Comparison of ENCODE assay signal across 8 cellular contexts in the genomic region with DNA sequence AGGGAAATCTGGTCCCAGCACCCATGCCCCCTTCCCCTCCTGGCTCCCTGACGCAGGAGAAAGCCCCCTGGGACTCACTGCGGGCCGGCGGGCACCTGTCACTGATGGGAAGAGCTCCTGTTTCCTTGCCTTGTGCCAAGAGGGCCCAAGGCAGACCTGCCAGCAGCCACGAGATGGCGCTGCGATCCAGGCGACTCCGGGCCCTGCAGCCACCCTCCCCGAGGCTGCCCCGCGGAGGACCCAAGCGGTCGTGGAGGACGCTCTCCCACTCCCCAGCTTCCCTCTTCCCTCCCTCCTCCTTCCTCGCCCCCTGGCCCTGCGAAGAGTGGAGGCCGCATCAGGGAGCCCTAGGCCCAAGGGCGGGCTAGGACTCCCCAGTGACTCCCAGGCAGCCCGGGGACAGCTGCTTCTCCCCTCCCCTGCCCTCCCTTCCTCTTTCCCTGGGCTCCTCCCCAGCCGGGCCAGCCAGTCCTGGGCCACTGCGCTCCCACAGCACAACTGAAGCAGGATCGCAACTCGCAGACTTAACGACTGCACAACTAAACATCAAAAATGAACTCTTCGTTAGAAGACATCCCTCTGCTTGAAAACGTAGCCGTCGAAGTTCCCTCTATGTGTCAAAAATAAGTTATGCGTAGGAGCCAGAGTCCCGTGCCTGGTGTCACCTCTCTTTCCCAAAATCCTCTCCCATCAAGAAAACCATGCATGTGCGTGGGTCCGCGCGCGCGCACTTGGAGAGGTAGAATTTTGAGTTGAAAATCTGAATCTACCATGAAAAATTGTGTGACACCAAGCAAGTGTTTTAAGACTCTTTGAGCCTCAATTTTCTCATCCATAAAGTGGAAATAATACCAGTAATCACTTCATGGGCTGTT. TPM values are rescaled to one million over a fixed set of nuclear protein-coding genes. Genes with fewer than 3 reads are reported as not detected.
DNase-seq lines count a peak whose midpoint lies in the region; ATAC-seq and TF ChIP-seq lines count a peak whose summit lies in the region.

No MANE protein-coding gene starts in this region.

- no peak overlapping the region for H3K9ac ChIP-seq in SK-N-SH

- H3K4me3 Mint-ChIP-seq in chondrocyte (ENCODE audit: unreplicated experiment), result peak overlapping the region; percentile 84

- no peaks in the 10 kb centered on the region for H3K27me3 ChIP-seq in SK-N-SH (ENCODE audit: insufficient read depth)

- no peaks in the 10 kb centered on the region for H3K9me2 ChIP-seq in SK-N-SH

- H3K36me3 Mint-ChIP-seq in chondrocyte (ENCODE audit: low read depth), result peaks cover 3% of the 10 kb centered on the region

- H3K27ac ChIP-seq in SK-N-SH (ENCODE audit: low read depth in 2 of 2, low read length in 1 of 2), result no peak overlapping the region

- no peak overlapping the region for H3K4me2 ChIP-seq in SK-N-SH

- peak; percentile 36 for TF ChIP-seq CTCF in SK-N-SH (IDR thresholded peaks at IDR 0.05)
- TF ChIP-seq CTCF in chondrocyte (IDR thresholded peaks at IDR 0.05), result peak; percentile 99

- DNase-seq in SK-N-SH, result peak; percentile 32
- peak; percentile 89 for DNase-seq in NCI-H2227 (lab: John Stamatoyannopoulos, UW; ENCODE audit: unreplicated experiment)
- DNase-seq in activated CD4-positive, alpha-beta T cell treated with anti-CD3 and anti-CD28 coated beads for 1 hour, result peak; percentile 66
- DNase-seq in chondrocyte (ENCODE audit: low spot score), result no peak
- DNase-seq in left kidney (ENCODE audit: low read depth, low spot score), result peak; percentile 93
- DNase-seq in stimulated activated CD4-positive, alpha-beta T cell treated with anti-CD3 and anti-CD28 coated beads, Interleukin-1b, Interleukin-23, amount 100 ng/mL, for 4 hours (ENCODE audit: low read depth in 2 of 2), result peak; percentile 74 to 83

- peaks cover 31% of the 10 kb centered on the region for H3K4me1 Mint-ChIP-seq in chondrocyte (ENCODE audit: low read depth)

- H3K9me3 Mint-ChIP-seq in chondrocyte (ENCODE audit: low read depth), result peaks cover 2% of the 10 kb centered on the region

- ATAC-seq in SK-N-SH treated with all-trans-retinoic acid at 6 μM for 48 hours, result no peak
- peak; percentile 82 for ATAC-seq in HG03064 (IDR thresholded peaks at IDR 0.05; ENCODE audit: low read depth, unreplicated experiment)

- peaks cover 9% of the 10 kb centered on the region for H3K27me3 Mint-ChIP-seq in chondrocyte (ENCODE audit: low read depth)

- no peak for TF ChIP-seq EP300 in SK-N-SH (IDR thresholded peaks at IDR 0.05; ENCODE audit: borderline replicate concordance in 1 of 2, low read depth in 1 of 2, low read length in 1 of 2)

- TF ChIP-seq RAD21 in SK-N-SH (IDR thresholded peaks at IDR 0.05; ENCODE audit: low read length), result peak; percentile 34

- peaks cover 20 to 38% of the 10 kb centered on the region in 2 experiments for H3K4me1 ChIP-seq in SK-N-SH (ENCODE audit: control insufficient read depth in 1 of 2, insufficient read depth in 2 of 2, low read depth in 1 of 2, low read length in 1 of 2)

- H3K79me2 ChIP-seq in SK-N-SH (ENCODE audit: insufficient read depth), result no peaks in the 10 kb centered on the region

- H3K4me3 ChIP-seq in SK-N-SH (ENCODE audit: low read depth in 2 of 2, low read length in 1 of 2), result no peak overlapping the region; a peak in 1 of 4 replicates

- CTCF ChIA-PET in SK-N-SH (lab: Yijun Ruan, JAX), result interaction anchor here (0.6 to 1.2 kb wide), 10 partner anchors 10 to 189 kb away, joined by 3 to 4 read pairs (median 3); partner anchors contain the start of genes ATF3 and BATF3

- H2AFZ ChIP-seq in SK-N-SH (ENCODE audit: low read depth), result no peak overlapping the region

- no peaks in the 10 kb centered on the region for H3K9me3 ChIP-seq in SK-N-SH

- peak overlapping the region; percentile 84 for H3K27ac Mint-ChIP-seq in chondrocyte (ENCODE audit: unreplicated experiment)

- POLR2A ChIA-PET in SK-N-SH (lab: Yijun Ruan, JAX), result interaction anchor here (0.6 kb wide), 1 partner anchor 128 kb away, joined by 3 read pairs; no protein-coding TSS in a partner anchor

- WGBS in SK-N-SH (ENCODE audit: low lambda C conversion rate), result 82% methylated on average over 22 of the region's 37 CpGs

- H3K36me3 ChIP-seq in SK-N-SH (replicated peaks in 1 of 2; ENCODE audit: control insufficient read depth in 1 of 2, insufficient read depth in 2 of 2, low read length in 1 of 2), result no peaks in the 10 kb centered on the region

- peaks cover 21% of the 10 kb centered on the region for H3F3A ChIP-seq in SK-N-SH (replicated peaks; ENCODE audit: insufficient read depth)

- no peaks in the 10 kb centered on the region for H4K20me1 ChIP-seq in SK-N-SH (ENCODE audit: insufficient read depth)

TF ChIP-seq in SK-N-SH, 30 proteins besides CTCF, POLR2A, EP300 and RAD21:
- no peak for TF ChIP-seq JUND (IDR thresholded peaks at IDR 0.05)
- no peak for TF ChIP-seq TEAD4 (IDR thresholded peaks at IDR 0.05; ENCODE audit: borderline replicate concordance, insufficient read depth)
- TF ChIP-seq, protein P1, sequence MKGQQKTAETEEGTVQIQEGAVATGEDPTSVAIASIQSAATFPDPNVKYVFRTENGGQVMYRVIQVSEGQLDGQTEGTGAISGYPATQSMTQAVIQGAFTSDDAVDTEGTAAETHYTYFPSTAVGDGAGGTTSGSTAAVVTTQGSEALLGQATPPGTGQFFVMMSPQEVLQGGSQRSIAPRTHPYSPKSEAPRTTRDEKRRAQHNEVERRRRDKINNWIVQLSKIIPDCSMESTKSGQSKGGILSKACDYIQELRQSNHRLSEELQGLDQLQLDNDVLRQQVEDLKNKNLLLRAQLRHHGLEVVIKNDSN (IDR thresholded peaks at IDR 0.05; ENCODE audit: borderline replicate concordance, low read depth), result no peak
- no peak for TF ChIP-seq RFX5 (IDR thresholded peaks at IDR 0.05; ENCODE audit: low read length)
- no peak for TF ChIP-seq FOXJ3 (CRISPR knock-in tag; IDR thresholded peaks at IDR 0.05)
- TF ChIP-seq SMC3 (IDR thresholded peaks at IDR 0.05; ENCODE audit: low read depth, low read length), result no peak
- no peak for TF ChIP-seq RCOR1 (IDR thresholded peaks at IDR 0.05; ENCODE audit: low read length)
- TF ChIP-seq GATA2 (CRISPR knock-in tag; IDR thresholded peaks at IDR 0.05), result no peak
- no peak for TF ChIP-seq MXI1 (IDR thresholded peaks at IDR 0.05; ENCODE audit: low read depth, low read length)

TF ChIP-seq in SK-N-SH treated with all-trans-retinoic acid at 6 μM for 48 hours, 23 proteins besides CTCF, POLR2A, EP300 and RAD21 (continues in another document):
- TF ChIP-seq PPARA (CRISPR knock-in tag; IDR thresholded peaks at IDR 0.05; ENCODE audit: borderline replicate concordance) (no peak), TSHZ2 (CRISPR knock-in tag; IDR thresholded peaks at IDR 0.05) (no peak), ZNF565 (CRISPR knock-in tag; conservative IDR thresholded peaks at IDR 0.05; ENCODE audit: low read depth) (no peak), POU6F1 (CRISPR knock-in tag; IDR thresholded peaks at IDR 0.05; ENCODE audit: borderline replicate concordance, low read depth) (no peak), BACH2 (CRISPR knock-in tag; IDR thresholded peaks at IDR 0.05; ENCODE audit: borderline replicate concordance) (no peak), TOX (CRISPR knock-in tag; IDR thresholded peaks at IDR 0.05; ENCODE audit: borderline replicate concordance) (no peak), ARNTL (CRISPR knock-in tag; IDR thresholded peaks at IDR 0.05; ENCODE audit: borderline replicate concordance, low read depth) (no peak), ZFP30 (CRISPR knock-in tag; IDR thresholded peaks at IDR 0.05) (no peak), ISL1 (CRISPR knock-in tag; IDR thresholded peaks at IDR 0.05) (no peak), ZC3H10 (CRISPR knock-in tag; IDR thresholded peaks at IDR 0.05) (no peak), OSR1 (CRISPR knock-in tag; IDR thresholded peaks at IDR 0.05) (no peak)

RNA-seq across cellular contexts. Expression of gene BATF3, which starts 34.2 kb away (rescaled TPM):
- 0.76 and 0.86 TPM in 2 replicates for polyA plus RNA-seq in SK-N-SH (2012; rRNA removed)
- polyA plus RNA-seq in SK-N-SH (2012; cell fraction: cytosol; rRNA removed), result 0.50 and 0.68 TPM in 2 replicates
- 2.2 and 2.4 TPM in 2 replicates for polyA plus RNA-seq in SK-N-SH (2012; cell fraction: nucleus; rRNA removed)
- 0.36 to 3.7 TPM (median 1.7 TPM) in 3 replicates for total RNA-seq in chondrocyte

RNA-seq across cellular contexts. Expression of gene ATF3, which starts 56.9 kb away (rescaled TPM):
- polyA plus RNA-seq in SK-N-SH (2012; rRNA removed), result 29.7 TPM in 2 replicates
- polyA plus RNA-seq in SK-N-SH (2012; cell fraction: cytosol; rRNA removed), result 16.4 and 25.6 TPM in 2 replicates
- 75.2 and 130 TPM in 2 replicates for polyA plus RNA-seq in SK-N-SH (2012; cell fraction: nucleus; rRNA removed)
- 3.5 to 54.5 TPM (median 50.2 TPM) in 3 replicates for total RNA-seq in chondrocyte
